In the genomic region with DNA sequence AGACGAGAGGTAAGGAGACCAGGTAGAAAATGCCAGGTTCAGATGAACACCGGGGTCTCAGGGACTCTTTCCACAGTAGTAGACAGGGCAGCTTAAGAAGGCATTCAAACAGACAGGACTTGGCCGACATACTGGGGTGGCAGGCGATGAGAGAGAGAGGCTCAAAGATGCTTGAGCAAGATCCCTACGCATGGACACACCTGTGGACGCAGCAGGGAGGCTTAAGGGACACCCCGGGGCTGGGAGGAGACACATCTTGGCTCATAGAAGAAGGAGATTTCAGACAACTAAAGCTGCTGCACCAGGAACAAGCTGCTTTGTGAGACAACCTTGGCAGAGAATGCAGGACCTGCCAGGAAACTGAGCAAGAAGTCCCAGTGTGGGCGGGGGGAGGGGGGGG, we compare ENCODE assay signal across 21 cellular contexts.
"Had no signal": no experiment of that assay in that cellular context is flagged by ENCODE, and none has a peak within 500 bp of the region (broad histone marks: within the 10 kb centered on the region; RNA-seq: fewer than 3 reads in every experiment).

No MANE protein-coding gene starts in this region.

- H3K4me3 ChIP-seq: pancreas, psoas muscle, tibial artery, uterus had no signal

- H3K36me3 Mint-ChIP-seq: activated CD4-positive, alpha-beta memory T cell treated with anti-CD3 and anti-CD28 coated beads for 36 hours; natural killer cell; stimulated activated effector memory CD8-positive, alpha-beta T cell treated with anti-CD3 and anti-CD28 coated beads, Interleukin-12 subunit alpha, Interleukin-12 subunit beta, amount 100 ng/mL, for 72 hours had no signal

- H3K9me3 Mint-ChIP-seq: activated CD4-positive, alpha-beta memory T cell treated with anti-CD3 and anti-CD28 coated beads for 36 hours; activated naive CD4-positive, alpha-beta T cell treated with anti-CD3 and anti-CD28 coated beads for 36 hours; activated naive CD8-positive, alpha-beta T cell treated with anti-CD3 and anti-CD28 coated beads, Interleukin-2, amount 10 ng/mL, durations not matched to agents 7 days and 5 days; activated T-cell treated with anti-CD3 and anti-CD28 coated beads, Interleukin-2, amount 50 U/mL, for 72 hours; endodermal cell; natural killer cell; stimulated activated effector memory CD8-positive, alpha-beta T cell treated with anti-CD3 and anti-CD28 coated beads, Interleukin-12 subunit alpha, Interleukin-12 subunit beta, amount 100 ng/mL, for 72 hours; stimulated activated naive CD8-positive, alpha-beta T cell treated with anti-CD3 and anti-CD28 coated beads, Interleukin-15, amount 100 ng/mL, for 72 hours had no signal

- H3K36me3 ChIP-seq: pancreas, tibial artery, uterus had no signal

- DNase-seq: activated CD4-positive, alpha-beta memory T cell treated with anti-CD3 and anti-CD28 coated beads for 36 hours; activated CD4-positive, alpha-beta T cell treated with anti-CD3 and anti-CD28 coated beads for 48 hours; activated CD4-positive, CD25-positive, alpha-beta regulatory T cell; activated effector memory CD4-positive, alpha-beta T cell treated with Interleukin-2 at 50 U/mL for 16 hours; activated naive CD8-positive, alpha-beta T cell treated with anti-CD3 and anti-CD28 coated beads, Interleukin-2, amount 10 ng/mL, durations not matched to agents 7 days and 5 days; amniotic stem cell; cerebellar nuclear complex; cortex of kidney; natural killer cell; psoas muscle; right cardiac atrium; stimulated activated CD4-positive, alpha-beta T cell treated with anti-CD3 and anti-CD28 coated beads, Interleukin-2, amount 100 ng/mL, for 24 hours; stimulated activated naive CD8-positive, alpha-beta T cell treated with anti-CD3 and anti-CD28 coated beads, Interleukin-15, amount 100 ng/mL, for 72 hours; T1000; tibial artery; uterus had no signal

- H3K4me1 Mint-ChIP-seq: natural killer cell; stimulated activated effector memory CD8-positive, alpha-beta T cell treated with anti-CD3 and anti-CD28 coated beads, Interleukin-12 subunit alpha, Interleukin-12 subunit beta, amount 100 ng/mL, for 72 hours had no signal

- H3K27ac Mint-ChIP-seq: activated CD4-positive, alpha-beta memory T cell treated with anti-CD3 and anti-CD28 coated beads for 36 hours; activated naive CD4-positive, alpha-beta T cell treated with anti-CD3 and anti-CD28 coated beads for 36 hours; activated naive CD8-positive, alpha-beta T cell treated with anti-CD3 and anti-CD28 coated beads, Interleukin-2, amount 10 ng/mL, durations not matched to agents 7 days and 5 days; activated T-cell treated with anti-CD3 and anti-CD28 coated beads, Interleukin-2, amount 50 U/mL, for 72 hours; endodermal cell; natural killer cell; stimulated activated effector memory CD8-positive, alpha-beta T cell treated with anti-CD3 and anti-CD28 coated beads, Interleukin-12 subunit alpha, Interleukin-12 subunit beta, amount 100 ng/mL, for 72 hours; stimulated activated naive CD8-positive, alpha-beta T cell treated with anti-CD3 and anti-CD28 coated beads, Interleukin-15, amount 100 ng/mL, for 72 hours had no signal

- H3K27me3 ChIP-seq: pancreas, tibial artery, uterus had no signal

- H3K4me1 ChIP-seq: pancreas, psoas muscle, tibial artery, uterus had no signal

- H3K27ac ChIP-seq: pancreas, psoas muscle, tibial artery, uterus had no signal

- ATAC-seq: activated T-cell treated with anti-CD3 and anti-CD28 coated beads, Interleukin-2, amount 50 U/mL, for 72 hours; natural killer cell; psoas muscle; stimulated activated naive CD8-positive, alpha-beta T cell treated with anti-CD3 and anti-CD28 coated beads, Interleukin-15, amount 100 ng/mL, for 72 hours had no signal

- H3K4me3 Mint-ChIP-seq: activated CD4-positive, alpha-beta memory T cell treated with anti-CD3 and anti-CD28 coated beads for 36 hours; activated naive CD4-positive, alpha-beta T cell treated with anti-CD3 and anti-CD28 coated beads for 36 hours; activated naive CD8-positive, alpha-beta T cell treated with anti-CD3 and anti-CD28 coated beads, Interleukin-2, amount 10 ng/mL, durations not matched to agents 7 days and 5 days; activated T-cell treated with anti-CD3 and anti-CD28 coated beads, Interleukin-2, amount 50 U/mL, for 72 hours; endodermal cell; natural killer cell; stimulated activated effector memory CD8-positive, alpha-beta T cell treated with anti-CD3 and anti-CD28 coated beads, Interleukin-12 subunit alpha, Interleukin-12 subunit beta, amount 100 ng/mL, for 72 hours; stimulated activated naive CD8-positive, alpha-beta T cell treated with anti-CD3 and anti-CD28 coated beads, Interleukin-15, amount 100 ng/mL, for 72 hours had no signal

- H3K9me3 ChIP-seq: pancreas, psoas muscle, tibial artery, uterus had no signal
